9 cellular contexts compared by ENCODE assay signal in the genomic region with DNA sequence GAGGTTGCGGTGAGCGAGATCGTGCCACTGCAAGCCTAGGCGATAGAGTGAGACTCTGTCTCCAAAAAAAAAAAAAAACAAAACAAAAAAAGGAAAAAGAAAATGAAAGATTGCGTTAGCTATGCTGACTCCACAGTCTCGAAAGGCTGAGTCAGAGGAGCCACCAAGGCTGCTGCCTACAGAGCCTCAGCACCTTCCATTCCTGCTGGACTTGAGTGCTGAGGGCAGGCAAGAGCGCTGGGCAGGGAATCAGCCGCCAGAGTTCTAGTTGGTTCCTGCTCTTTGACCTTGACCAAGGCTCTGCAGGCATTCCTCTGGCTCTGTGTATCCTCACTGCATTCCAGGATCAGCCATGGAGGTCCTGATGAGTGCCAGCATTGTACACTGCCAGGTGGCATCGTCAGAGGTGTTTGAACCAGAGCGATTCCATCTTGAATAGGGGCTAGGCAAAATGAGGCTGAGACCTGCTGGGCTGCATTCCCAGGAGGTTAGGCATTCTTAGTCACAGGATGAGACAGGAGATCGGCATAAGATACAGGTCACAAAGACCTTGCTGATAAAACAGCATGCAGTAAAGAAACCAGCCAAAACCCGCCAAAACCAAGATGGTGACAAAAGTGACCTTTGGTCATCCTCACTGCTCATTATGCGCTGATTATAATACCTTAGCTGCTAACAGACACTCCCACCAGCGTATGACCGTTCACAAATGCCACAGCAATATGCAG. TPM values are rescaled to one million over a fixed set of nuclear protein-coding genes. Genes with fewer than 3 reads are reported as not detected.
DNase-seq lines count a peak whose midpoint lies in the region; ATAC-seq, FAIRE-seq and TF ChIP-seq lines count a peak whose summit lies in the region.
"Had no signal": no experiment of that assay in that cellular context is flagged by ENCODE, and none has a peak within 500 bp of the region (broad histone marks: within the 10 kb centered on the region; RNA-seq: fewer than 3 reads in every experiment).

No MANE protein-coding gene starts in this region.

- H3K9me1 ChIP-seq in keratinocyte (ENCODE audit: control insufficient read depth, extremely low read depth, insufficient read depth, low read length) = peaks cover 2% of the 10 kb centered on the region

- no peak overlapping the region for H3K27ac Mint-ChIP-seq in nephron progenitor cell

- TF ChIP-seq CTCF in AG09309 (IDR thresholded peaks at IDR 0.05; ENCODE audit: control insufficient read depth, insufficient read depth, low read depth, low read length, missing control alignments) (no peak), keratinocyte (optimal IDR thresholded peaks at IDR 0.05 in 1 of 3, IDR thresholded peaks at IDR 0.05 in 1 of 3, conservative IDR thresholded peaks at IDR 0.05 in 1 of 3; ENCODE audit: extremely low read depth in 1 of 3, insufficient read depth in 2 of 3, low read length in 3 of 3) (no peak), nephron progenitor cell (IDR thresholded peaks at IDR 0.05) (no peak)

- no peak overlapping the region for H3K4me3 ChIP-seq in AG09309 (ENCODE audit: control insufficient read depth, low read depth, low read length)
- H3K4me3 ChIP-seq in adipocyte (ENCODE audit: low read length) = no peak overlapping the region
- H3K4me3 ChIP-seq in keratinocyte (ENCODE audit: control insufficient read depth in 2 of 3, extremely low read depth in 1 of 3, insufficient read depth in 2 of 3, low read depth in 1 of 3, low read length in 3 of 3) = peak overlapping the region in 2 of 3 experiments; percentile 44 to 53
- H3K4me3 ChIP-seq: lower lobe of right lung had no signal

- H3K79me2 ChIP-seq in keratinocyte (ENCODE audit: control insufficient read depth, insufficient read depth, low read length) = no peaks in the 10 kb centered on the region

- peak overlapping the region; percentile 95 for H3K4me2 ChIP-seq in keratinocyte (ENCODE audit: control insufficient read depth, extremely low read depth, insufficient read depth, low read depth, low read length)

- peak overlapping the region; percentile 99 for H3K27ac ChIP-seq in keratinocyte (ENCODE audit: control insufficient read depth, insufficient read depth, low read length)
- H3K27ac ChIP-seq: lower lobe of right lung had no signal

- H4K20me1 ChIP-seq in keratinocyte (ENCODE audit: control insufficient read depth, extremely low read depth, insufficient read depth, low read length) = no peaks in the 10 kb centered on the region

- peak; percentile 44 for ATAC-seq in HG03095 (IDR thresholded peaks at IDR 0.05; ENCODE audit: unreplicated experiment)

- H2AFZ ChIP-seq in keratinocyte (ENCODE audit: control insufficient read depth, low read length) = peak overlapping the region; percentile 90

- DNase-seq in AG09309 (ENCODE audit: low read depth) (peak; percentile 52), adipocyte (ENCODE audit: low read depth) (peak; percentile 50), keratinocyte (ENCODE audit: low read depth, low spot score) (peak; percentile 84), HTR-8/SVneo (ENCODE audit: insufficient read length, low spot score) (no peak), NCI-H2196 (lab: John Stamatoyannopoulos, UW; ENCODE audit: unreplicated experiment) (no peak), nephron progenitor cell (no peak), Ammon's horn (ENCODE audit: low spot score) (no peak)
- DNase-seq: lower lobe of right lung had no signal

- peaks cover 43% of the 10 kb centered on the region for H3K4me1 ChIP-seq in adipocyte (ENCODE audit: control insufficient read depth, insufficient read depth, low read length)
- peaks cover 37% of the 10 kb centered on the region for H3K4me1 ChIP-seq in keratinocyte (ENCODE audit: control insufficient read depth, extremely low read depth, insufficient read depth, low read length)

- H3K4me3 Mint-ChIP-seq in nephron progenitor cell = no peak overlapping the region

- H3K27me3 ChIP-seq in adipocyte (replicated peaks; ENCODE audit: control insufficient read depth, insufficient read depth, low read length) (no peaks in the 10 kb centered on the region), keratinocyte (ENCODE audit: control insufficient read depth, extremely low read depth, insufficient read depth, low read length) (no peaks in the 10 kb centered on the region)

- peak; percentile 92 for FAIRE-seq in keratinocyte (lab: Jason Lieb, UNC)
- no peak for FAIRE-seq in HTR-8/SVneo (lab: Jason Lieb, UNC)

- dilution Hi-C loops in keratinocyte (cut with MboI; ENCODE audit: extremely low pct_ligation_motif_present, low sequenced_read_pairs) = no loop called here

- no peaks in the 10 kb centered on the region for H3K36me3 Mint-ChIP-seq in nephron progenitor cell (ENCODE audit: low read depth)

- peaks cover 74% of the 10 kb centered on the region for H3K27me3 Mint-ChIP-seq in nephron progenitor cell (ENCODE audit: low read depth, poor library complexity)

- H3K36me3 ChIP-seq in adipocyte (ENCODE audit: control insufficient read depth, insufficient read depth, low read length, severe bottlenecking) (peaks cover 29% of the 10 kb centered on the region), keratinocyte (ENCODE audit: control insufficient read depth in 2 of 2, extremely low read depth in 1 of 2, insufficient read depth in 2 of 2, low read length in 2 of 2) (no peaks in the 10 kb centered on the region)
- H3K36me3 ChIP-seq: lower lobe of right lung had no signal

- H3K4me1 Mint-ChIP-seq in nephron progenitor cell = peaks cover 14% of the 10 kb centered on the region

- H3K9me3 ChIP-seq in adipocyte (ENCODE audit: control insufficient read depth, low read length) (no peaks in the 10 kb centered on the region), keratinocyte (ENCODE audit: control insufficient read depth, low read depth, low read length) (no peaks in the 10 kb centered on the region)
- H3K9me3 ChIP-seq: lower lobe of right lung had no signal

- no peak overlapping the region for H3K9ac ChIP-seq in adipocyte (ENCODE audit: low read length)
- H3K9ac ChIP-seq in keratinocyte (ENCODE audit: control insufficient read depth, extremely low read depth, insufficient read depth, low read length) = peak overlapping the region; percentile 82

- H3K9me3 Mint-ChIP-seq in nephron progenitor cell = peaks cover 15% of the 10 kb centered on the region

RNA-seq across cellular contexts. Expression of a gene that starts 5.9 kb away (rescaled TPM):
- 0.16 to 0.39 TPM (median 0.22 TPM) in 3 replicates for polyA plus RNA-seq in keratinocyte
- not detected for polyA plus RNA-seq in keratinocyte (2011; ENCODE audit: low read depth)
- polyA plus RNA-seq in keratinocyte (2011; cell fraction: cytosol; rRNA removed) = 0.22 and 0.23 TPM in 2 replicates
- polyA plus RNA-seq in keratinocyte (2011; cell fraction: nucleus; rRNA removed) = 0.15 and 0.37 TPM in 2 replicates
- polyA plus RNA-seq in keratinocyte (2012; ENCODE audit: low replicate concordance) = 0.34 and 0.71 TPM in 2 replicates
- polyA minus RNA-seq in keratinocyte = not detected in 3 replicates
- not detected for polyA minus RNA-seq in keratinocyte (2011; cell fraction: cytosol; rRNA and poly(A)+ RNA removed)
- not detected in 2 replicates for polyA minus RNA-seq in keratinocyte (2011; cell fraction: nucleus; rRNA and poly(A)+ RNA removed)

RNA-seq across cellular contexts. Expression of a gene that starts 31.0 kb away (rescaled TPM):
- polyA plus RNA-seq in keratinocyte = 0.05 TPM in 1 of 3 replicates, not detected in the others
- polyA plus RNA-seq in keratinocyte (2011; ENCODE audit: low read depth) = not detected
- polyA plus RNA-seq in keratinocyte (2011; cell fraction: cytosol; rRNA removed) = not detected in 2 replicates
- polyA plus RNA-seq in keratinocyte (2011; cell fraction: nucleus; rRNA removed) = not detected in 2 replicates
- 0.11 TPM in 1 of 2 replicates, not detected in the other for polyA plus RNA-seq in keratinocyte (2012; ENCODE audit: low replicate concordance)
- not detected in 3 replicates for polyA minus RNA-seq in keratinocyte
- polyA minus RNA-seq in keratinocyte (2011; cell fraction: cytosol; rRNA and poly(A)+ RNA removed) = 3.5 TPM
- 0.42 TPM in 1 of 2 replicates, not detected in the other for polyA minus RNA-seq in keratinocyte (2011; cell fraction: nucleus; rRNA and poly(A)+ RNA removed)

RNA-seq across cellular contexts. Expression of a gene that starts 32.6 kb away (rescaled TPM):
- 0.59 to 5.2 TPM (median 1.00 TPM) in 3 replicates for polyA plus RNA-seq in keratinocyte
- polyA plus RNA-seq in keratinocyte (2011; ENCODE audit: low read depth) = 0.37 TPM
- polyA plus RNA-seq in keratinocyte (2011; cell fraction: cytosol; rRNA removed) = 0.44 and 0.65 TPM in 2 replicates
- polyA plus RNA-seq in keratinocyte (2011; cell fraction: nucleus; rRNA removed) = 2.4 and 2.7 TPM in 2 replicates
- 0.20 and 3.4 TPM in 2 replicates for polyA plus RNA-seq in keratinocyte (2012; ENCODE audit: low replicate concordance)
- 2.0 to 11.6 TPM (median 2.6 TPM) in 3 replicates for polyA minus RNA-seq in keratinocyte
- 3.5 TPM for polyA minus RNA-seq in keratinocyte (2011; cell fraction: cytosol; rRNA and poly(A)+ RNA removed)
- 1.8 and 1.9 TPM in 2 replicates for polyA minus RNA-seq in keratinocyte (2011; cell fraction: nucleus; rRNA and poly(A)+ RNA removed)

Comparison
In these comparisons a context has a peak if more than half of its experiments do, and no peak if none do; other contexts are left out.
1. DNase-seq: peak in AG09309 (single experiment), adipocyte (single experiment) and keratinocyte (single experiment); none in HTR-8/SVneo (single experiment), NCI-H2196 (single experiment), nephron progenitor cell (single experiment) and Ammon's horn (single experiment).
2. H3K4me3 ChIP-seq: peak in keratinocyte (2 of 3); none in AG09309 (single experiment) and adipocyte (single experiment).